Comparison of ENCODE assay signal across 8 cellular contexts in genomic region chr9:92669890-92670708, GRCh38. TPM values are rescaled to one million over a fixed set of nuclear protein-coding genes. Genes with fewer than 3 reads are reported as not detected.
DNase-seq lines count a peak whose midpoint lies in the region; ATAC-seq and TF ChIP-seq lines count a peak whose summit lies in the region.

Gene IPPK (minus strand): TSS chr9:92670131. CDS start chr9:92669988, 143 bp downstream.

- no peaks in the 10 kb centered on the region for H3K9me3 Mint-ChIP-seq in osteocyte (ENCODE audit: unreplicated experiment)

- peak within 1 kb of the TSS; percentile 96 for H3K27ac Mint-ChIP-seq in osteocyte (ENCODE audit: unreplicated experiment)

- H3K9ac ChIP-seq in SU-DHL-6 (ENCODE audit: low read length) = peak within 1 kb of the TSS; percentile 84

- H3K9me3 ChIP-seq in SU-DHL-6 (ENCODE audit: insufficient read depth, low read length) (no peaks in the 10 kb centered on the region), thymus (ENCODE audit: control insufficient read depth) (no peaks in the 10 kb centered on the region)

- H3K4me3 ChIP-seq in GM12875 (ENCODE audit: low read depth, low read length) (peak within 1 kb of the TSS; percentile 73), SU-DHL-6 (ENCODE audit: insufficient read depth, low read length, poor library complexity, severe bottlenecking) (peak within 1 kb of the TSS; percentile 71), thymus (ENCODE audit: low read length) (peak within 1 kb of the TSS; percentile 97)

- H3K27me3 ChIP-seq in SU-DHL-6 (ENCODE audit: low read length) (no peaks in the 10 kb centered on the region), thymus (ENCODE audit: control insufficient read depth, insufficient read depth) (no peaks in the 10 kb centered on the region)

- intact Hi-C loops in head of caudate nucleus (cut with DNase I) = loop anchor here (5.0 kb wide), 1 partner anchor 92 kb away; the partner anchor contains the start of gene BICD2

- no peaks in the 10 kb centered on the region for H4K20me1 ChIP-seq in SU-DHL-6 (ENCODE audit: low read depth, low read length)

- H3K36me3 ChIP-seq in SU-DHL-6 (ENCODE audit: low read length) (no peaks in the 10 kb centered on the region), thymus (ENCODE audit: control insufficient read depth, insufficient read depth) (peaks cover 6% of the 10 kb centered on the region)

- TF ChIP-seq CTCF in GM12875 (IDR thresholded peaks at IDR 0.05; ENCODE audit: borderline replicate concordance, insufficient read depth, low read depth, low read length) (no peak), SU-DHL-6 (IDR thresholded peaks at IDR 0.05; ENCODE audit: insufficient read depth, low read length, poor library complexity, severe bottlenecking) (no peak), osteocyte (IDR thresholded peaks at IDR 0.05) (no peak)

- no peaks in the 10 kb centered on the region for H3K9me2 ChIP-seq in SU-DHL-6 (replicated peaks; ENCODE audit: insufficient read depth, low read length)

- under 1% methylated on average over 75 of the region's 75 CpGs for WGBS in thymus

- DNase-seq in NCI-H1417 (lab: John Stamatoyannopoulos, UW) = peak; percentile 96 to 99 (median 99)
- peak; percentile 93 for DNase-seq in activated naive CD8-positive, alpha-beta T cell treated with anti-CD3 and anti-CD28 coated beads, Interleukin-2, amount 50 U/mL, for 16 hours (ENCODE audit: low read depth, low spot score)
- peak; percentile 95 to 99 (median 98) for DNase-seq in head of caudate nucleus
- peak; percentile 99 for DNase-seq in osteocyte (ENCODE audit: extremely low spot score, unreplicated experiment)

- H2AFZ ChIP-seq in SU-DHL-6 (ENCODE audit: low read depth, low read length, severe bottlenecking) = peak within 1 kb of the TSS; percentile 79

- H3K27me3 Mint-ChIP-seq in osteocyte (ENCODE audit: unreplicated experiment) = no peaks in the 10 kb centered on the region

- peak; percentile 94 for ATAC-seq in HG02763 (IDR thresholded peaks at IDR 0.05; ENCODE audit: unreplicated experiment)

- peak within 1 kb of the TSS; percentile 94 for H3K4me3 Mint-ChIP-seq in osteocyte (ENCODE audit: unreplicated experiment)

- H3F3A ChIP-seq in SU-DHL-6 (ENCODE audit: insufficient read depth) = no peaks in the 10 kb centered on the region

- H3K4me2 ChIP-seq in SU-DHL-6 (ENCODE audit: low read depth, low read length, poor library complexity, severe bottlenecking) = peak within 1 kb of the TSS; percentile 78

- peak within 1 kb of the TSS; percentile 53 for H3K27ac ChIP-seq in SU-DHL-6 (ENCODE audit: low read depth, low read length)
- H3K27ac ChIP-seq in thymus (ENCODE audit: low read depth) = peak within 1 kb of the TSS; percentile 75

- peaks cover 3% of the 10 kb centered on the region for H3K36me3 Mint-ChIP-seq in osteocyte (ENCODE audit: unreplicated experiment)

- H3K79me2 ChIP-seq in SU-DHL-6 (ENCODE audit: insufficient read depth, low read length) = peaks cover 54% of the 10 kb centered on the region

- H3K4me1 ChIP-seq in thymus (ENCODE audit: control insufficient read depth, insufficient read depth, low read length) = peaks cover 20% of the 10 kb centered on the region

- H3K4me1 Mint-ChIP-seq in osteocyte (ENCODE audit: unreplicated experiment) = peaks cover 38% of the 10 kb centered on the region

RNA-seq across cellular contexts. Expression of gene IPPK, which starts in this region (rescaled TPM):
- 6.4 and 7.4 TPM in 2 replicates for total RNA-seq in osteocyte
- 10.5 TPM for polyA plus RNA-seq in thymus

Comparison
In these comparisons a context has a peak if more than half of its experiments do, and no peak if none do; other contexts are left out.
1. Peak in every context shown above with its lines: DNase-seq, ATAC-seq, H3K4me3 ChIP-seq and H3K27ac ChIP-seq.